ENCODE assay signal across 8 cellular contexts in the genomic region with DNA sequence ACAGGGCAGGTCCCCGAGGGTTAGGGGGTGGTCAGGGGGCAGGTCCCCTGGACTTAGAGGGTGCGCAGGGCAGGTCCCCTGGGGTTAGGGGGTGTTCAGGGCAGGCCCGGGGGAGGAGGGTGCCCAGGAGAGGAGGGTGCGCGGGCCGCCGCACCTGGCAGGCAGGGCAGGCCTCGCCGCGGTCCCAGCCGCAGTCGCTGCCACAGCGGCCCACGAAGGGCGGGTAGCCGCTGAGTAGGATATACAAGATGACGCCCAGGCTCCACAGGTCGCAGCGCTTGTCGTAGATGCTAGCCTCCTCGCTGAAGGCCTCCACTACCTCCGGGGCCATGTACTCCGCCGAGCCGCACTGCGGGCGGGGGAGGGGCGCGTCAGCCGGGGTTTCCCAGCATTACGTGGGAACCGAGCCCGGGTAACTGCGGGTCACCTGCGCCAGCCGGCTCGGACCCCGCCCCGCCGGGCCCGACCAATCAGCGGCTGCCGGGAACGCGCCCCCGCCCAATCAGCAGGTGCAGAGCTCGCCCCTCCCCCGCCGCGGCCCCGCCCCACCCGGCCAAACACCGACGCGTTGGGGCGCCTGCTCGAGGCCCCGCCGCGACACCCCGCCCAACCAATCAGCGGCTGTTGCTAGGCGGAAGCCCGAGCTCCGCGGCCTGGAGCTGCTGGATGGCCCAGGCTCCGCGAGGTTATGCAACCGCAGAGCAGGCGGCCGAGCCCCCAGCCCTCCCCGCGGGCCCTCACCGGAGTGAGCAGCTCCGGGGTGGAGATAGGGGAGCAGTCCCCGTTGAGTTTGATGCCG. TPM values are rescaled to one million over a fixed set of nuclear protein-coding genes. Genes with fewer than 3 reads are reported as not detected.
DNase-seq lines count a peak whose midpoint lies in the region; ATAC-seq and TF ChIP-seq lines count a peak whose summit lies in the region.

No MANE protein-coding gene starts in this region.

- no peaks in the 10 kb centered on the region for H3K27me3 ChIP-seq in prostate gland (replicated peaks; ENCODE audit: insufficient read depth)
- H3K27me3 ChIP-seq in upper lobe of left lung: no peaks in the 10 kb centered on the region

- ATAC-seq in HG02588 (IDR thresholded peaks at IDR 0.05; ENCODE audit: unreplicated experiment) (peak; percentile 57), T-cell (replicated peaks in 1 of 4) (peak; percentile 82 to 94 (median 90)), left cardiac atrium (peak; percentile 93), upper lobe of left lung (ENCODE audit: low FRiP score in 2 of 2) (peak; percentile 93 to 96)

- peaks cover 7% of the 10 kb centered on the region for H3K36me3 Mint-ChIP-seq in T-cell

- peak; percentile 68 for TF ChIP-seq POLR2A in prostate gland (IDR thresholded peaks at IDR 0.05)
- peak in 1 of 4 donors; percentile 44 for TF ChIP-seq POLR2A in upper lobe of left lung (IDR thresholded peaks at IDR 0.05)

- H3K4me3 ChIP-seq in prostate gland (peak overlapping the region; percentile 16 to 41), upper lobe of left lung (peak overlapping the region in 3 of 4 donors; percentile 18 to 39 (median 31))

- DNase-seq in GM03348 (ENCODE audit: low spot score) (peak; percentile 93), NCI-H1417 (lab: John Stamatoyannopoulos, UW) (peak; percentile 96 to 98 (median 96)), T-cell (peak; percentile 95 to 100 (median 100)), amygdala (lab: John Stamatoyannopoulos, UW) (peak; percentile 53 to 98 (median 95)), left cardiac atrium (peak; percentile 98), prostate gland (ENCODE audit: low spot score) (peak; percentile 99), upper lobe of left lung (peak; percentile 98 to 100)

- H3K27ac ChIP-seq in prostate gland (peak overlapping the region; percentile 99 to 100), upper lobe of left lung (peak overlapping the region; percentile 83 to 100 (median 93))

- intact Hi-C loops in left cardiac atrium (cut with DNase I) (loop anchor here in 1 of 2 donors (2.0 kb wide), 1 partner anchor 23 kb away; no protein-coding TSS in a partner anchor), prostate gland (cut with DNase I) (no loop called here)

- H3K4me1 ChIP-seq in prostate gland (replicated peaks) (peaks cover 45% of the 10 kb centered on the region), upper lobe of left lung (peaks cover 59 to 73% (median 62%) of the 10 kb centered on the region in 4 donors)

- peak in 1 of 4 donors; percentile 37 for TF ChIP-seq EP300 in upper lobe of left lung (IDR thresholded peaks at IDR 0.05)

- CTCF ChIA-PET in T-cell (lab: Charles Lee): interaction anchor here in 1 of 2 donors (1.0 to 1.1 kb wide), 3 partner anchors 10 to 43 kb away, joined by 3 to 8 read pairs (median 4); no protein-coding TSS in a partner anchor

- TF ChIP-seq CTCF in prostate gland (IDR thresholded peaks at IDR 0.05) (no peak), upper lobe of left lung (IDR thresholded peaks at IDR 0.05) (no peak)

- peak overlapping the region; percentile 73 to 77 for H3K27ac Mint-ChIP-seq in T-cell

- H3K36me3 ChIP-seq in prostate gland: peaks cover 9 to 19% of the 10 kb centered on the region in 2 donors
- H3K36me3 ChIP-seq in upper lobe of left lung: peaks cover 49 to 88% (median 76%) of the 10 kb centered on the region in 4 donors

- POLR2A ChIA-PET in T-cell (lab: Charles Lee): interaction anchor here (0.5 to 1.1 kb wide), 9 partner anchors 10 to 993 kb away, joined by 3 to 10 read pairs (median 4); no protein-coding TSS in a partner anchor

- no peaks in the 10 kb centered on the region for H3K27me3 Mint-ChIP-seq in T-cell

- 19% methylated on average over 50 of the region's 77 CpGs for WGBS in prostate gland
- 48 to 80% methylated on average over 1 to 18 of the region's 77 CpGs for WGBS in upper lobe of left lung, 2 donors

- H3K4me1 Mint-ChIP-seq in T-cell: peaks cover 6 to 38% (median 28%) of the 10 kb centered on the region in 3 donors

- H3K9me3 Mint-ChIP-seq in T-cell: no peaks in the 10 kb centered on the region

- peak overlapping the region; percentile 25 to 65 (median 55) for H3K4me3 Mint-ChIP-seq in T-cell

- H3K9me3 ChIP-seq in prostate gland (no peaks in the 10 kb centered on the region), upper lobe of left lung (no peaks in the 10 kb centered on the region)

RNA-seq across cellular contexts. Expression of gene MKNK2, which starts 9.2 kb away (rescaled TPM):
- 100 to 1,000 TPM; 196 to 242 (median 234) TPM for total RNA-seq in T-cell
- total RNA-seq in left cardiac atrium: 100 to 1,000 TPM; 127 to 174 TPM
- 100 to 1,000 TPM; 141 to 189 TPM for total RNA-seq in prostate gland
- total RNA-seq in upper lobe of left lung: 100 to 1,000 TPM; 200 to 397 (median 264) TPM

RNA-seq across cellular contexts. Expression of gene BTBD2, which starts 26.4 kb away (rescaled TPM):
- 10 to 100 TPM; 52.2 to 79.8 (median 73.6) TPM for total RNA-seq in T-cell
- total RNA-seq in left cardiac atrium: 10 to 100 TPM; 51.4 to 54.3 TPM
- 100 to 1,000 TPM; 116 to 136 TPM for total RNA-seq in prostate gland
- 10 to 100 TPM; 49.0 to 87.3 (median 69.8) TPM for total RNA-seq in upper lobe of left lung

RNA-seq across cellular contexts. Expression of gene MOB3A, which starts 54.2 kb away (rescaled TPM):
- total RNA-seq in T-cell: 100 to 1,000 TPM in 4 of 5 donors, 10 to 100 TPM in 1; 98.6 to 162 (median 142) TPM
- 10 to 100 TPM; 24.9 to 28.6 TPM for total RNA-seq in left cardiac atrium
- 10 to 100 TPM; 40.1 to 43.5 TPM for total RNA-seq in prostate gland
- total RNA-seq in upper lobe of left lung: 100 to 1,000 TPM in 1 of 6 donors, 10 to 100 TPM in 5; 35.4 to 107 (median 60.7) TPM

RNA-seq across cellular contexts. Expression of gene IZUMO4, which starts 54.8 kb away (rescaled TPM):
- 10 to 100 TPM; 14.0 to 23.5 (median 19.7) TPM for total RNA-seq in T-cell
- total RNA-seq in left cardiac atrium: 1 to 10 TPM in 1 of 2 donors, under 1 TPM in 1; 0.89 to 2.3 TPM
- total RNA-seq in prostate gland: 10 to 100 TPM; 11.8 to 50.2 TPM
- 10 to 100 TPM in 2 of 6 donors, 1 to 10 TPM in 3, under 1 TPM in 1; 0.59 to 61.8 (median 6.4) TPM for total RNA-seq in upper lobe of left lung

Comparison
In these comparisons a context has a peak if more than half of its experiments do, and no peak if none do; other contexts are left out.
1. Peak in every context shown above with its lines: DNase-seq, ATAC-seq, H3K4me3 ChIP-seq and H3K27ac ChIP-seq.